Comparison of ENCODE assay signal across 14 cellular contexts in the genomic region with DNA sequence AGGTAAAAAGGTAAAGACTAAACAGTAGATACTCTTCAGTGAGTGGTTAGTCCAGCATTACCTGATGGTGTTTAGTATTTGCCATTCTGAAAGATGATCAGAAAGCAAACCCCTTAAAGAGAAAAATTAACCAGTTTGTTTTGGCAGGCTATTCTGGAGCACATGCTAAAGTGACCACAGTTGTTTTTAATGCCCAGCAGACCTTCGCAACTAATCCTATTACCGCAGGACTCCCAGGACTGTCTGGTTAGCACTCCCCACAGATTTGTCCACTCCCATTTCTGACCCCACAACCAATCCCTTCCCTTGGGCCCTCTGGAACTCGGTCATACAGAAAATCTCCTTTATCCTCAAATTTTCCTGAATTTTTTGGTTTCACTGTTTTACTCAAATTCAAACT.
DNase-seq lines count a peak whose midpoint lies in the region; ATAC-seq, FAIRE-seq and TF ChIP-seq lines count a peak whose summit lies in the region.
"Had no signal": no experiment of that assay in that cellular context is flagged by ENCODE, and none has a peak within 500 bp of the region (broad histone marks: within the 10 kb centered on the region; RNA-seq: fewer than 3 reads in every experiment).

No MANE protein-coding gene starts in this region.

- in situ Hi-C loops in brain microvascular endothelial cell (cut with HindIII; ENCODE audit: low pct_ligation_motif_present, low sequenced_read_pairs): no loop called here

- 14% methylated on average over 3 of the region's 3 CpGs for WGBS in smooth muscle cell (ENCODE audit: low lambda C conversion rate)

- peak overlapping the region; percentile 77 for H3K4me2 ChIP-seq in smooth muscle cell

- TF ChIP-seq CTCF in brain microvascular endothelial cell (IDR thresholded peaks at IDR 0.05; ENCODE audit: low read depth, low read length, missing control alignments) (no peak), smooth muscle cell (IDR thresholded peaks at IDR 0.05; ENCODE audit: borderline replicate concordance, insufficient read depth, poor library complexity, severe bottlenecking) (no peak), kidney (IDR thresholded peaks at IDR 0.05; ENCODE audit: borderline replicate concordance, extremely low read depth, insufficient read depth) (no peak)

- H3K4me1 ChIP-seq in smooth muscle cell (ENCODE audit: low read depth): no peaks in the 10 kb centered on the region
- no peaks in the 10 kb centered on the region for H3K4me1 ChIP-seq in kidney (ENCODE audit: control insufficient read depth in 1 of 2, insufficient read depth in 1 of 2, low read depth in 1 of 2, low read length in 2 of 2)

- ATAC-seq in GM19324 (IDR thresholded peaks at IDR 0.05; ENCODE audit: low FRiP score, unreplicated experiment) (no peak), GM19455 (IDR thresholded peaks at IDR 0.05; ENCODE audit: unreplicated experiment) (no peak)

- H3K79me2 ChIP-seq in smooth muscle cell (ENCODE audit: low read depth): peaks cover 73% of the 10 kb centered on the region

- peak overlapping the region; percentile 81 for H3K9ac ChIP-seq in smooth muscle cell (ENCODE audit: low read depth)
- H3K9ac ChIP-seq in kidney (ENCODE audit: low read length in 2 of 2): no peak overlapping the region

- H3K36me3 ChIP-seq in brain microvascular endothelial cell (replicated peaks) (no peaks in the 10 kb centered on the region), smooth muscle cell (ENCODE audit: low read depth) (no peaks in the 10 kb centered on the region), kidney (ENCODE audit: control insufficient read depth in 1 of 2, insufficient read depth in 2 of 2, low read length in 2 of 2) (no peaks in the 10 kb centered on the region)

- peak; percentile 7 for DNase-seq in HT1080 (ENCODE audit: low read depth)
- DNase-seq in brain microvascular endothelial cell: peak; percentile 66
- peak; percentile 67 for DNase-seq in iris pigment epithelial cell (ENCODE audit: low read depth)
- no peak for DNase-seq in smooth muscle cell (lab: John Stamatoyannopoulos, UW; ENCODE audit: unreplicated experiment)
- no peak for DNase-seq in kidney
- DNase-seq in central memory CD4-positive, alpha-beta T cell: no peak
- DNase-seq: activated CD4-positive, alpha-beta T cell treated with anti-CD3 and anti-CD28 coated beads for 48 hours; activated naive CD4-positive, alpha-beta T cell; effector CD8-positive, alpha-beta T cell; MV-4-11; NCI-H526 had no signal

- H3K27me3 ChIP-seq in brain microvascular endothelial cell (replicated peaks) (no peaks in the 10 kb centered on the region), smooth muscle cell (ENCODE audit: low read depth) (no peaks in the 10 kb centered on the region)

- H3K4me3 ChIP-seq in brain microvascular endothelial cell (ENCODE audit: low read depth, low read length) (no peak overlapping the region), smooth muscle cell (peak overlapping the region; percentile 7), kidney (ENCODE audit: low read length in 2 of 2) (no peak overlapping the region)

- no peaks in the 10 kb centered on the region for H3K9me3 ChIP-seq in smooth muscle cell (replicated peaks; ENCODE audit: low read depth)
- H3K9me3 ChIP-seq in kidney (ENCODE audit: control insufficient read depth in 1 of 2, low read length in 2 of 2): no peaks in the 10 kb centered on the region

- H2AFZ ChIP-seq in smooth muscle cell (ENCODE audit: low read depth): no peak overlapping the region

- no peak for FAIRE-seq in kidney (lab: Jason Lieb, UNC)
- FAIRE-seq: GM19239 had no signal

- intact Hi-C loops in kidney (cut with DNase I): no loop called here

- peak overlapping the region; percentile 84 for H3K27ac ChIP-seq in brain microvascular endothelial cell
- H3K27ac ChIP-seq in smooth muscle cell (ENCODE audit: low read depth): peak overlapping the region; percentile 96
- H3K27ac ChIP-seq in kidney (ENCODE audit: low read depth in 2 of 2, low read length in 2 of 2): no peak overlapping the region

- H3F3A ChIP-seq in smooth muscle cell (ENCODE audit: low read depth): peaks cover 15% of the 10 kb centered on the region

- H4K20me1 ChIP-seq in smooth muscle cell (ENCODE audit: low read depth): no peaks in the 10 kb centered on the region

Comparison
In these comparisons a context has a peak if more than half of its experiments do, and no peak if none do; other contexts are left out.
1. DNase-seq: peak in HT1080 (single experiment), brain microvascular endothelial cell (single experiment) and iris pigment epithelial cell (single experiment); none in smooth muscle cell (single experiment), kidney (single experiment) and central memory CD4-positive, alpha-beta T cell (single experiment).
2. H3K27ac ChIP-seq: peak in brain microvascular endothelial cell (single experiment) and smooth muscle cell (single experiment); none in kidney (0 of 2).